Comparison of ENCODE assay signal across 16 cellular contexts in the genomic region with DNA sequence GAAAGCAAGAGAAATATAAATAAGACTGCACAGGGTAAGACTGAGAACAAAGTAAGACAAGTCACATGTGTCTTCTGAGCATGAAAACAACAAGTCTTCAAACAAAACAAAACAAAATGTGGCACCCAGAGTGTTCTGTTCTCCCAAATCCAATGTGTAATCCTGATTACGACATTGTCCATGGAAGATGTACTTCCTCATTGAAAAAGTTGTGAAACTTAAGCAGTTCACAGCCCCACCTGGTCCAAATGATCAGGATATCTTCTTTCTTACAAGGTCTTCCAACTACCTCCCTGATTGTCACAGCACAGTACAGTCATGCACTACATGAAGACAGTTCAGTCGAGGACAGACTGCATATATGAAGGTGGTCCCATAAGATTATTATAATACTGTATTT. TPM values are rescaled to one million over a fixed set of nuclear protein-coding genes. Genes with fewer than 3 reads are reported as not detected.
DNase-seq lines count a peak whose midpoint lies in the region; ATAC-seq and TF ChIP-seq lines count a peak whose summit lies in the region.
"Had no signal": no experiment of that assay in that cellular context is flagged by ENCODE, and none has a peak within 500 bp of the region (broad histone marks: within the 10 kb centered on the region; RNA-seq: fewer than 3 reads in every experiment).

No MANE protein-coding gene starts in this region.

- H3K4me3 Mint-ChIP-seq in CD14-positive monocyte, result no peak overlapping the region
- H3K4me3 Mint-ChIP-seq: activated CD4-positive, alpha-beta memory T cell treated with anti-CD3 and anti-CD28 coated beads for 36 hours; activated T-helper 1 cell treated with anti-CD3 and anti-CD28 coated beads, Interleukin-12 subunit alpha, Interleukin-12 subunit beta, Interleukin-2, Interleukin-4 antibody, amounts not matched to agents 30 ng/mL and 10 ng/mL and 1 ng/mL, durations not matched to agents 14 hours and 24 hours and 36 hours had no signal

- H3K9me3 Mint-ChIP-seq in CD14-positive monocyte, result peaks cover 0 to 2% (median 0%) of the 10 kb centered on the region in 7 donors
- H3K9me3 Mint-ChIP-seq: activated CD4-positive, alpha-beta memory T cell treated with anti-CD3 and anti-CD28 coated beads for 36 hours; activated T-helper 1 cell treated with anti-CD3 and anti-CD28 coated beads, Interleukin-12 subunit alpha, Interleukin-12 subunit beta, Interleukin-2, Interleukin-4 antibody, amounts not matched to agents 30 ng/mL and 10 ng/mL and 1 ng/mL, durations not matched to agents 14 hours and 24 hours and 36 hours had no signal

- intact Hi-C loops in CD14-positive monocyte (cut with micrococcal nuclease) (no loop called here), sigmoid colon (cut with DNase I) (no loop called here)

- WGBS in sigmoid colon, 2 donors, result 69 to 85% methylated on average over 2 of the region's 2 CpGs

- no peak for ATAC-seq in HG03520 (IDR thresholded peaks at IDR 0.05; ENCODE audit: unreplicated experiment)
- no peak for ATAC-seq in stimulated activated naive CD8-positive, alpha-beta T cell treated with anti-CD3 and anti-CD28 coated beads, Interleukin-15, Interleukin-2, amounts not matched to agents 100 U/mL and 50 U/mL, for 24 hours

- DNase-seq in CD14-positive monocyte (ENCODE audit: low spot score) (no peak), amniotic epithelial cell (ENCODE audit: low read depth) (peak; percentile 83), fibroblast of pulmonary artery (ENCODE audit: low read depth) (peak; percentile 64), sigmoid colon (no peak), NCI-H128 (lab: John Stamatoyannopoulos, UW; ENCODE audit: unreplicated experiment) (no peak)
- no peak for DNase-seq in stimulated activated naive CD8-positive, alpha-beta T cell treated with anti-CD3 and anti-CD28 coated beads, Interleukin-15, Interleukin-2, amounts not matched to agents 100 U/mL and 50 U/mL, for 24 hours
- no peak for DNase-seq in activated effector memory CD4-positive, alpha-beta T cell treated with Interleukin-2 at 50 U/mL for 16 hours
- DNase-seq: activated CD4-positive, alpha-beta memory T cell treated with anti-CD3 and anti-CD28 coated beads for 36 hours; aorta; effector CD4-positive, alpha-beta T cell; NCI-H1048; NCI-H2171 treated with DMSO at 0.1 percent for 48 hours; retina; stimulated activated CD4-positive, alpha-beta T cell treated with anti-CD3 and anti-CD28 coated beads, Interleukin-4, amount 100 ng/mL, for 24 hours had no signal

- peak overlapping the region; percentile 1 to 85 (median 54) for H3K27ac Mint-ChIP-seq in CD14-positive monocyte
- H3K27ac Mint-ChIP-seq: activated CD4-positive, alpha-beta memory T cell treated with anti-CD3 and anti-CD28 coated beads for 36 hours; activated T-helper 1 cell treated with anti-CD3 and anti-CD28 coated beads, Interleukin-12 subunit alpha, Interleukin-12 subunit beta, Interleukin-2, Interleukin-4 antibody, amounts not matched to agents 30 ng/mL and 10 ng/mL and 1 ng/mL, durations not matched to agents 14 hours and 24 hours and 36 hours had no signal

- H3K9me3 ChIP-seq in sigmoid colon, result no peaks in the 10 kb centered on the region

- no peak for TF ChIP-seq CTCF in CD14-positive monocyte (IDR thresholded peaks at IDR 0.05)
- TF ChIP-seq CTCF in fibroblast of pulmonary artery (IDR thresholded peaks at IDR 0.05; ENCODE audit: low read length, missing control alignments), result no peak
- TF ChIP-seq CTCF in sigmoid colon (IDR thresholded peaks at IDR 0.05), result no peak

- peaks cover 55% of the 10 kb centered on the region for H3K4me1 Mint-ChIP-seq in CD14-positive monocyte

- H3K36me3 ChIP-seq in sigmoid colon, result peaks cover 0 to 19% (median 7%) of the 10 kb centered on the region in 4 donors

- H3K27me3 Mint-ChIP-seq in CD14-positive monocyte (ENCODE audit: low read depth in 3 of 3), result no peaks in the 10 kb centered on the region
- H3K27me3 Mint-ChIP-seq: activated CD4-positive, alpha-beta memory T cell treated with anti-CD3 and anti-CD28 coated beads for 36 hours had no signal

- H3K4me3 ChIP-seq in fibroblast of pulmonary artery (replicated peaks; ENCODE audit: low read depth, low read length) (no peak overlapping the region), sigmoid colon (no peak overlapping the region)

- no peaks in the 10 kb centered on the region for H3K27me3 ChIP-seq in sigmoid colon

- peaks cover 50 to 59% of the 10 kb centered on the region in 2 donors for H3K36me3 Mint-ChIP-seq in CD14-positive monocyte

- H3K4me1 ChIP-seq in sigmoid colon, result peaks cover 0 to 32% (median 20%) of the 10 kb centered on the region in 4 donors

- TF ChIP-seq EP300 in sigmoid colon (IDR thresholded peaks at IDR 0.05), result peak in 2 of 4 donors; percentile 57 to 91

- H3K27ac ChIP-seq in sigmoid colon, result peak overlapping the region; percentile 78 to 84 (median 82)

- TF ChIP-seq POLR2A in sigmoid colon (IDR thresholded peaks at IDR 0.05), result no peak

RNA-seq across cellular contexts. Expression of a gene that starts 23.3 kb away (rescaled TPM):
- 10 to 100 TPM in 1 of 2 donors, 1 to 10 TPM in 1; 8.9 to 10.1 TPM for polyA plus RNA-seq in CD14-positive monocyte
- total RNA-seq in sigmoid colon, result 10 to 100 TPM; 54.4 to 66.7 (median 59.9) TPM
- polyA plus RNA-seq in sigmoid colon, result 10 to 100 TPM in 2 of 3 donors, 1 to 10 TPM in 1; 9.0 to 38.8 (median 11.4) TPM

RNA-seq across cellular contexts. Expression of a gene that starts 26.3 kb away (rescaled TPM):
- polyA plus RNA-seq in CD14-positive monocyte, result 100 to 1,000 TPM; 233 to 243 TPM
- 100 to 1,000 TPM; 107 to 175 (median 165) TPM for total RNA-seq in sigmoid colon
- polyA plus RNA-seq in sigmoid colon, result 100 to 1,000 TPM in 1 of 3 donors, 10 to 100 TPM in 2; 38.4 to 236 (median 51.1) TPM

Comparison
In these comparisons a context has a peak if more than half of its experiments do, and no peak if none do; other contexts are left out.
1. DNase-seq: peak in amniotic epithelial cell (single experiment) and fibroblast of pulmonary artery (single experiment); none in CD14-positive monocyte (single experiment), sigmoid colon (single experiment), stimulated activated naive CD8-positive, alpha-beta T cell treated with anti-CD3 and anti-CD28 coated beads, Interleukin-15, Interleukin-2, amounts not matched to agents 100 U/mL and 50 U/mL, for 24 hours (single experiment), NCI-H128 (single experiment) and activated effector memory CD4-positive, alpha-beta T cell treated with Interleukin-2 at 50 U/mL for 16 hours (single experiment).